ENCODE assay signal across 17 cellular contexts in the genomic region with DNA sequence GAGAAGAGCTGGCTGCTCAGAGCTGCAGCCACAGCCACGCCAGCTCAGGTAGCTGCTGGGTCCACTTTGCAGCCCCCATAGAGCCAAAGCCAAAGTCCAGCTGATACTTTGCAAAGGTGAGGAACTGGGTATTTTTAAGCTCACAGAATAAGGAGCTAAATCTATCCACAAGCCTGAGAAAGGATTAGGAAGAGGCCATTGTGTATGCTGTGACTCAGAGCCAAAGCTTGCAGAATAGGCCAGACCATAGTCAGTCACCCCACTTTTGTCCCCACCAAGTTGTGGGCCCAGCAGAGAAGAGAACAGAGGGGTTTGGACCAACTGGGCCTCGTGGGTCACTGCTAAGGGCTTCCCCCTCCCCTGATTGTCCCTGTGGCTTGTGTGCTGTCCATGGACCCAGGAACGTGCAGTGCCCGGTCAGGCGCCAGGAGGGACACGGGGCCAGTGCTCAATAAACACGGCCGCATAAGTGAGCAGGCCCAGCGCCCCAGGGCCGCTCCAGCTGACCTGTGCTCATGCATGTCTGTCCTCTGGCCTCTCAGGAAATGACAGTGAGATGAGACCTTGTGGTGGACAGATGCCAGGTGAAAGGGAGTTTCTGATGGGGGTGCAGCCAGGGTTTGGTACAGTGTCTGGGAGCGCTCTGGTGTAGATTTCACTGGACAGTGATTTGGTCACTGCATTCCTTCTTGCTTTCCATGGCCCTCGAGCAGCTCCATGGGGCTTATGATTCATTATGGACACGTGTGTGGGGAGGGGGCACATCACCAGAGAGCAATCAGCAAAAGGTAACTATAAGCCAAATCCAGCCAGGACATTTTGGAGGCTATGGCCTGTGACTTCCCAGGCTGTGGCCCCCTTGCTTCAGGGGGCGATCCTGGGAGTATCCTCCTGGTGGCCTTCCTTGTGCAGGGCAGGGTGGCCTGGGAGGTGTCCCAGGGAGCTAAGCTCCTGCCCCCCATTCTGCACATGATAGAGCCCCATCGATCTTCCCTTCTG. TPM values are rescaled to one million over a fixed set of nuclear protein-coding genes. Genes with fewer than 3 reads are reported as not detected.
DNase-seq lines count a peak whose midpoint lies in the region; ATAC-seq and TF ChIP-seq lines count a peak whose summit lies in the region.
"Had no signal": no experiment of that assay in that cellular context is flagged by ENCODE, and none has a peak within 500 bp of the region (broad histone marks: within the 10 kb centered on the region; RNA-seq: fewer than 3 reads in every experiment).

No MANE protein-coding gene starts in this region.

- WGBS in adrenal gland, 4 donors, result 79 to 81% (median 80%) methylated on average over 8 to 15 of the region's 15 CpGs

- H3K9me3 ChIP-seq in neural progenitor cell (ENCODE audit: low read depth), result no peaks in the 10 kb centered on the region
- H3K9me3 ChIP-seq in adrenal gland (replicated peaks in 1 of 3), result no peaks in the 10 kb centered on the region
- H3K9me3 ChIP-seq: neutrophil had no signal

- intact Hi-C loops in dorsolateral prefrontal cortex (cut with DNase I) (loop anchor here (1.0 to 2.0 kb wide), 3 partner anchors 21 to 32 kb away; partner anchors contain the start of gene MAL (in 2 of the 2)), adrenal gland (cut with DNase I) (no loop called here)

- H3K4me1 Mint-ChIP-seq in HFFc6 (ENCODE audit: low read depth), result peaks cover 21% of the 10 kb centered on the region
- peaks cover 22% of the 10 kb centered on the region for H3K4me1 Mint-ChIP-seq in neural progenitor cell
- H3K4me1 Mint-ChIP-seq: B cell had no signal

- DNase-seq in ACHN (peak; percentile 67), HFFc6 (peak; percentile 21), dorsolateral prefrontal cortex (peak in 8 of 10 donors; percentile 59 to 87 (median 72)), neural progenitor cell (ENCODE audit: low spot score) (no peak), adrenal gland (no peak), NOMO-1 (lab: John Stamatoyannopoulos, UW; ENCODE audit: unreplicated experiment in 2 of 2) (no peak)
- DNase-seq: activated naive CD4-positive, alpha-beta T cell treated with Interleukin-2 at 50 U/mL for 16 hours; NCI-H1694; stimulated activated CD4-positive, alpha-beta T cell treated with anti-CD3 and anti-CD28 coated beads, Interleukin-15, amount 100 ng/mL, for 24 hours had no signal

- H2AFZ ChIP-seq in neural progenitor cell (replicated peaks), result no peak overlapping the region

- no peaks in the 10 kb centered on the region for H3F3A ChIP-seq in neural progenitor cell (ENCODE audit: low read depth)

- H3K4me3 ChIP-seq in dorsolateral prefrontal cortex (peak overlapping the region in 15 of 59 donors; percentile 8 to 68 (median 47)), neural progenitor cell (no peak overlapping the region), adrenal gland (no peak overlapping the region)

- peak overlapping the region; percentile 45; the same call in 1 of the 2 replicates for H3K27ac Mint-ChIP-seq in HFFc6
- H3K27ac Mint-ChIP-seq in neural progenitor cell, result peak overlapping the region; percentile 67
- H3K27ac Mint-ChIP-seq: B cell; dendritic cell treated with granulocyte-macrophage colony-stimulating factor and Interleukin-4, amounts not matched to agents 40 ng/mL and 50 ng/mL, for 4 days; IgD-negative memory B cell had no signal

- peak; percentile 8; the same call in 1 of the 2 replicates for TF ChIP-seq CTCF in HFFc6 (IDR thresholded peaks at IDR 0.05)
- no peak for TF ChIP-seq CTCF in dorsolateral prefrontal cortex (IDR thresholded peaks at IDR 0.05 in 54 of 56, conservative IDR thresholded peaks at IDR 0.05 in 2 of 56; ENCODE audit: low read depth in 1 of 56, partially characterized antibody in 56 of 56)
- TF ChIP-seq CTCF in neural progenitor cell (IDR thresholded peaks at IDR 0.05), result no peak
- TF ChIP-seq CTCF in adrenal gland (IDR thresholded peaks at IDR 0.05), result no peak

- H3K36me3 Mint-ChIP-seq in HFFc6 (ENCODE audit: low read depth) (no peaks in the 10 kb centered on the region), neural progenitor cell (no peaks in the 10 kb centered on the region)

- in situ Hi-C loops in ACHN (cut with HindIII; ENCODE audit: low pct_ligation_motif_present, low pct_unique_long_range_greater_than_20kb, low sequenced_read_pairs), result no loop called here

- H3K36me3 ChIP-seq in neural progenitor cell (no peaks in the 10 kb centered on the region), adrenal gland (replicated peaks in 1 of 2) (no peaks in the 10 kb centered on the region)
- H3K36me3 ChIP-seq: neutrophil had no signal

- ATAC-seq in HG02840 (IDR thresholded peaks at IDR 0.05; ENCODE audit: low FRiP score, unreplicated experiment) (no peak), GM19452 (IDR thresholded peaks at IDR 0.05; ENCODE audit: unreplicated experiment) (no peak)

- H3K4me1 ChIP-seq in neural progenitor cell (no peaks in the 10 kb centered on the region), adrenal gland (replicated peaks in 1 of 2) (no peaks in the 10 kb centered on the region)

- H3K27me3 ChIP-seq in dorsolateral prefrontal cortex, result peaks cover 0 to 5% (median 0%) of the 10 kb centered on the region in 45 donors
- H3K27me3 ChIP-seq in neural progenitor cell, result no peaks in the 10 kb centered on the region
- no peaks in the 10 kb centered on the region for H3K27me3 ChIP-seq in adrenal gland

- peak overlapping the region; percentile 17; the same call in 1 of the 2 replicates for H3K4me3 Mint-ChIP-seq in HFFc6
- H3K4me3 Mint-ChIP-seq in neural progenitor cell, result no peak overlapping the region
- H3K4me3 Mint-ChIP-seq: B cell; dendritic cell treated with granulocyte-macrophage colony-stimulating factor and Interleukin-4, amounts not matched to agents 40 ng/mL and 50 ng/mL, for 4 days had no signal

- no peaks in the 10 kb centered on the region for H3K9me3 Mint-ChIP-seq in HFFc6
- H3K9me3 Mint-ChIP-seq in neural progenitor cell, result no peaks in the 10 kb centered on the region
- H3K9me3 Mint-ChIP-seq: dendritic cell treated with granulocyte-macrophage colony-stimulating factor and Interleukin-4, amounts not matched to agents 40 ng/mL and 50 ng/mL, for 4 days; IgD-negative memory B cell had no signal

- H4K20me1 ChIP-seq in neural progenitor cell (ENCODE audit: low read depth), result no peaks in the 10 kb centered on the region

- peak overlapping the region; percentile 76 to 100 (median 97) for H3K27ac ChIP-seq in dorsolateral prefrontal cortex
- no peak overlapping the region for H3K27ac ChIP-seq in neural progenitor cell
- H3K27ac ChIP-seq in adrenal gland, result no peak overlapping the region
- H3K27ac ChIP-seq: neutrophil had no signal

- peaks cover 46% of the 10 kb centered on the region for H3K27me3 Mint-ChIP-seq in HFFc6 (ENCODE audit: insufficient read depth)
- peaks cover 11% of the 10 kb centered on the region for H3K27me3 Mint-ChIP-seq in neural progenitor cell (ENCODE audit: insufficient read depth, low read depth)

- no peak for TF ChIP-seq POLR2A in adrenal gland (IDR thresholded peaks at IDR 0.05)

- H3K4me2 ChIP-seq in neural progenitor cell, result no peak overlapping the region

- no peaks in the 10 kb centered on the region for H3K79me2 ChIP-seq in neural progenitor cell (ENCODE audit: low read depth)

- H3K9ac ChIP-seq in neural progenitor cell, result no peak overlapping the region

RNA-seq across cellular contexts. Expression of gene MAL, which starts 31.3 kb away (rescaled TPM):
- not detected for total RNA-seq in HFFc6 (2021; fragmentation: NEBNext Ultra II Directional; extraction: Animal tissue kit (Norgen Biotek cat#: 25700))
- total RNA-seq in dorsolateral prefrontal cortex (100 to 1,000 TPM in 74 of 120 experiments, 10 to 100 TPM in 46; 24.0 to 522 (median 118) TPM), neural progenitor cell (ENCODE audit: low replicate concordance) (not detected in 2 replicates), adrenal gland (under 1 TPM in 4 of 8 donors, not detected in 4; 0.32 to 0.69 (median 0.55) TPM)
- 1 to 10 TPM; 1.1 to 4.5 (median 1.2) TPM for polyA plus RNA-seq in adrenal gland
- total RNA-seq: fibroblast of villous mesenchyme had no signal
- polyA plus RNA-seq: keratinocyte had no signal

Comparison
In these comparisons a context has a peak if more than half of its experiments do, and no peak if none do; other contexts are left out.
1. DNase-seq: peak in ACHN (single experiment), HFFc6 (single experiment) and dorsolateral prefrontal cortex (8 of 10); none in neural progenitor cell (single experiment), adrenal gland (0 of 7) and NOMO-1 (0 of 2).
2. H3K27ac ChIP-seq: peak in dorsolateral prefrontal cortex (59 of 59); none in neural progenitor cell (single experiment) and adrenal gland (0 of 5).
3. RNA of gene MAL, which starts 31.3 kb away (total RNA-seq): 24.0 to 522 TPM in dorsolateral prefrontal cortex; 0.32 to 0.69 TPM in adrenal gland, not detected in HFFc6 and not detected in neural progenitor cell; every median in the first group is over 10 times any median in the second.
4. intact Hi-C loops: an anchor here in dorsolateral prefrontal cortex (1.0 to 2.0 kb wide); none called in adrenal gland.